26 cellular contexts compared by ENCODE assay signal in the genomic region with DNA sequence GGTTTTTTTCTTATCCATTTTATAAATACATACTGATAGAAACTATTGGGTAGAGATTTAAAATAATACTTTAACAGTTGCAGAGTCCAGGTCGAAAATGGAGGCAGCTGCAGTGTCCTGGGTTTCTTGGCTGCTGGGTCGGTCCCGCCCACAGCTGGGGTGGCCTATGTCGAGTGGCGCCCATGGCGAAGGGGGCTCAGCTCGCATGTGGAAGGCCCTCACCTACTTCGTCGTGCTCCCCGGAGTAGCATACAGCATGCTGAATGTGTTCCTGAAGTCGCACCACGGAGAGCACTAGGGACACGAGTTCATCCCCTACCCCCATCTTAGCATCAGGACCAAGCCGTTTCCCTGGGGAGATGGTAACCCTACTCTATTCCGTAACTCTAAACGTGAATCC.
"Had no signal": no experiment of that assay in that cellular context is flagged by ENCODE, and none has a peak within 500 bp of the region (broad histone marks: within the 10 kb centered on the region; RNA-seq: fewer than 3 reads in every experiment).

No MANE protein-coding gene starts in this region.

- FAIRE-seq: colon, endothelial cell of umbilical vein had no signal

- DNase-seq: dermis blood vessel endothelial cell; dorsolateral prefrontal cortex; effector CD4-positive, alpha-beta T cell; effector memory CD4-positive, alpha-beta T cell; esophagus squamous epithelium; foreskin fibroblast; foreskin melanocyte; gastrocnemius medialis; glutamatergic neuron; head of caudate nucleus; heart right ventricle; hypothalamus; immature natural killer cell; islet precursor cell; left cardiac atrium; left ventricle myocardium superior; lower lobe of right lung; mesenchymal stem cell; mucosa of descending colon; naive B cell had no signal

- H3K36me3 ChIP-seq: esophagus squamous epithelium, gastrocnemius medialis, heart right ventricle, left lung, lower lobe of right lung had no signal

- H3K9me3 ChIP-seq: esophagus squamous epithelium, gastrocnemius medialis, lower lobe of right lung, mucosa of descending colon had no signal

- H3K27ac Mint-ChIP-seq: immature natural killer cell, mesothelial cell of epicardium, naive B cell had no signal

- H3K27me3 ChIP-seq: dorsolateral prefrontal cortex, esophagus squamous epithelium, gastrocnemius medialis, heart right ventricle, left lung had no signal

- H3K27ac ChIP-seq: coronary artery, dorsolateral prefrontal cortex, esophagus squamous epithelium, gastrocnemius medialis, heart right ventricle, left lung, lower lobe of right lung had no signal

- H3K4me3 ChIP-seq: coronary artery, dorsolateral prefrontal cortex, esophagus squamous epithelium, gastrocnemius medialis, heart right ventricle, left lung, lower lobe of right lung, mucosa of descending colon had no signal

- H3K4me3 Mint-ChIP-seq: immature natural killer cell, mesothelial cell of epicardium, naive B cell had no signal

- H3K27me3 Mint-ChIP-seq: naive B cell had no signal

- H3K4me1 ChIP-seq: esophagus squamous epithelium, gastrocnemius medialis, heart right ventricle, left lung, lower lobe of right lung had no signal

- H3K36me3 Mint-ChIP-seq: immature natural killer cell, mesothelial cell of epicardium, naive B cell had no signal

- H3K4me1 Mint-ChIP-seq: immature natural killer cell, naive B cell had no signal

- ATAC-seq: esophagus mucosa, gastrocnemius medialis, heart right ventricle, left cardiac atrium, left lung, left ventricle myocardium superior, lower lobe of right lung, mucosa of descending colon had no signal
